In genomic region chr2:61632276-61633169, GRCh38 we compare ENCODE assay signal across 1 cellular context.
TF ChIP-seq lines count a peak whose summit lies in the region.

No MANE protein-coding gene starts in this region.

TF ChIP-seq in H1, 55 proteins besides CTCF, POLR2A, EP300 and RAD21 (continued from another document):
- no peak for TF ChIP-seq RBBP5 (IDR thresholded peaks at IDR 0.05; ENCODE audit: borderline replicate concordance, low read depth, low read length)
- no peak for TF ChIP-seq POLR2AphosphoS5 (IDR thresholded peaks at IDR 0.05; ENCODE audit: low read depth, low read length)
TF ChIP-seq in H1: peak in this region for 0.
